In genomic region chr10:77890097-77890496, GRCh38 we compare ENCODE assay signal across 12 cellular contexts. TPM values are rescaled to one million over a fixed set of nuclear protein-coding genes. Genes with fewer than 3 reads are reported as not detected.
DNase-seq lines count a peak whose midpoint lies in the region; ATAC-seq and TF ChIP-seq lines count a peak whose summit lies in the region.
"Had no signal": no experiment of that assay in that cellular context is flagged by ENCODE, and none has a peak within 500 bp of the region (broad histone marks: within the 10 kb centered on the region; RNA-seq: fewer than 3 reads in every experiment).

No MANE protein-coding gene starts in this region.

- H3K27me3 ChIP-seq in brain microvascular endothelial cell (replicated peaks) (no peaks in the 10 kb centered on the region), stomach (no peaks in the 10 kb centered on the region)
- H3K27me3 ChIP-seq: transverse colon had no signal

- H3K27ac Mint-ChIP-seq in effector memory CD8-positive, alpha-beta T cell: no peak overlapping the region

- H3K4me3 Mint-ChIP-seq in effector memory CD8-positive, alpha-beta T cell: no peak overlapping the region

- no peak for TF ChIP-seq EP300 in stomach (IDR thresholded peaks at IDR 0.05)

- peaks cover 7 to 15% of the 10 kb centered on the region in 2 donors for H3K4me1 Mint-ChIP-seq in effector memory CD8-positive, alpha-beta T cell (ENCODE audit: low read depth in 2 of 2)

- ATAC-seq in left colon: peak; percentile 12
- ATAC-seq in left lobe of liver: no peak
- no peak for ATAC-seq in effector memory CD8-positive, alpha-beta T cell (replicated peaks)

- no peaks in the 10 kb centered on the region for H3K27me3 Mint-ChIP-seq in effector memory CD8-positive, alpha-beta T cell

- WGBS in stomach, 5 donors: 77 to 89% (median 83%) methylated on average over 7 of the region's 7 CpGs

- in situ Hi-C loops in brain microvascular endothelial cell (cut with HindIII; ENCODE audit: low pct_ligation_motif_present, low sequenced_read_pairs): no loop called here

- peaks cover 8% of the 10 kb centered on the region for H3K36me3 Mint-ChIP-seq in effector memory CD8-positive, alpha-beta T cell (ENCODE audit: insufficient read depth)

- peak; percentile 6 for TF ChIP-seq CTCF in AG09309 (IDR thresholded peaks at IDR 0.05; ENCODE audit: control insufficient read depth, insufficient read depth, low read depth, low read length, missing control alignments)
- TF ChIP-seq CTCF in brain microvascular endothelial cell (IDR thresholded peaks at IDR 0.05; ENCODE audit: low read depth, low read length, missing control alignments): peak; percentile 25
- TF ChIP-seq CTCF in stomach (IDR thresholded peaks at IDR 0.05): no peak

- H3K27ac ChIP-seq in brain microvascular endothelial cell (no peak overlapping the region), stomach (peak overlapping the region in 2 of 5 donors; percentile 83)

- peaks cover 50 to 98% (median 72%) of the 10 kb centered on the region in 4 donors for H3K4me1 ChIP-seq in stomach

- no peak for TF ChIP-seq POLR2A in stomach (IDR thresholded peaks at IDR 0.05)

- no peaks in the 10 kb centered on the region for H3K9me3 Mint-ChIP-seq in effector memory CD8-positive, alpha-beta T cell

- H3K36me3 ChIP-seq in brain microvascular endothelial cell (replicated peaks) (no peaks in the 10 kb centered on the region), stomach (no peaks in the 10 kb centered on the region)
- H3K36me3 ChIP-seq: transverse colon had no signal

- no peak for DNase-seq in AG09309 (ENCODE audit: low read depth)
- peak; percentile 29 for DNase-seq in HuH-7 (ENCODE audit: low spot score)
- no peak for DNase-seq in brain microvascular endothelial cell
- no peak for DNase-seq in left colon
- no peak for DNase-seq in stomach
- DNase-seq in putamen (ENCODE audit: low spot score): no peak
- DNase-seq in left lobe of liver (ENCODE audit: low spot score): no peak
- no peak for DNase-seq in effector memory CD8-positive, alpha-beta T cell
- DNase-seq: activated CD8-positive, alpha-beta memory T cell treated with anti-CD3 and anti-CD28 coated beads, Interleukin-2, amount 50 U/mL, for 48 hours; effector memory CD4-positive, alpha-beta T cell; KBM-7 had no signal

- H3K4me3 ChIP-seq in AG09309 (ENCODE audit: control insufficient read depth, low read depth, low read length): no peak overlapping the region
- H3K4me3 ChIP-seq in brain microvascular endothelial cell (ENCODE audit: low read depth, low read length): no peak overlapping the region
- no peak overlapping the region for H3K4me3 ChIP-seq in stomach
- H3K4me3 ChIP-seq: transverse colon had no signal

- intact Hi-C loops in left colon (cut with DNase I, micrococcal nuclease): no loop called here
- intact Hi-C loops in stomach (cut with DNase I; ENCODE audit: low total_unique reads): no loop called here

- no peaks in the 10 kb centered on the region for H3K9me3 ChIP-seq in stomach
- H3K9me3 ChIP-seq: transverse colon had no signal

RNA-seq across cellular contexts. Expression of gene DLG5, which starts 36.5 kb away (rescaled TPM):
- total RNA-seq in left colon (10 to 100 TPM; 26.0 to 36.7 TPM), stomach (100 to 1,000 TPM in 1 of 5 donors, 10 to 100 TPM in 4; 32.3 to 134 (median 44.8) TPM), left lobe of liver (9.3 TPM)
- polyA plus RNA-seq in stomach: 10 to 100 TPM in 2 of 3 donors, 1 to 10 TPM in 1; 9.2 to 21.8 (median 11.5) TPM

Comparison
In these comparisons a context has a peak if more than half of its experiments do, and no peak if none do; other contexts are left out.
1. CTCF ChIP-seq: peak in AG09309 (single experiment) and brain microvascular endothelial cell (single experiment); none in stomach (0 of 7).